Comparison of ENCODE assay signal across 8 cellular contexts in genomic region chr7:139618482-139619366, GRCh38.
DNase-seq lines count a peak whose midpoint lies in the region; ATAC-seq, FAIRE-seq and TF ChIP-seq lines count a peak whose summit lies in the region.

No MANE protein-coding gene starts in this region.

- H3K4me3 ChIP-seq in AG04450 (ENCODE audit: low read depth, low read length): no peak overlapping the region
- H3K4me3 ChIP-seq in Peyer's patch: no peak overlapping the region
- no peak overlapping the region for H3K4me3 ChIP-seq in kidney (ENCODE audit: low read length in 2 of 2)

- CTCF ChIA-PET in AG04450 (lab: Charles Lee): interaction anchor here (0.6 to 6.5 kb wide), 44 partner anchors 8 to 943 kb away, joined by 3 to 116 read pairs (median 5); partner anchors contain the start of gene HIPK2

- H3K36me3 ChIP-seq in Peyer's patch (peaks cover 0 to 58% (median 0%) of the 10 kb centered on the region in 3 donors), kidney (ENCODE audit: control insufficient read depth in 1 of 2, insufficient read depth in 2 of 2, low read length in 2 of 2) (peaks cover 33 to 47% of the 10 kb centered on the region in 2 donors)

- H3K9ac ChIP-seq in kidney (ENCODE audit: low read length in 2 of 2): no peak overlapping the region

- H3K27ac ChIP-seq in AG04450 (ENCODE audit: low read depth, low read length) (peak overlapping the region; percentile 49), Peyer's patch (no peak overlapping the region), kidney (ENCODE audit: low read depth in 2 of 2, low read length in 2 of 2) (no peak overlapping the region)

- TF ChIP-seq CTCF in AG04450 (IDR thresholded peaks at IDR 0.05; ENCODE audit: low read depth, low read length) (peak; percentile 63), GM12874 (IDR thresholded peaks at IDR 0.05; ENCODE audit: insufficient read depth, low read depth, low read length) (peak; percentile 36), Peyer's patch (IDR thresholded peaks at IDR 0.05) (peak in 4 of 6 experiments; percentile 20 to 39 (median 28)), kidney (IDR thresholded peaks at IDR 0.05; ENCODE audit: borderline replicate concordance, extremely low read depth, insufficient read depth) (peak; percentile 49)

- no peaks in the 10 kb centered on the region for H3K4me1 ChIP-seq in Peyer's patch
- no peaks in the 10 kb centered on the region for H3K4me1 ChIP-seq in kidney (ENCODE audit: control insufficient read depth in 1 of 2, insufficient read depth in 1 of 2, low read depth in 1 of 2, low read length in 2 of 2)

- DNase-seq in AG04450 (ENCODE audit: low read depth, low spot score) (no peak), Peyer's patch (peak in 1 of 3 donors; percentile 32), astrocyte of the hippocampus (ENCODE audit: low read depth, low spot score) (peak; percentile 63), kidney (no peak)
- peak; percentile 4 for DNase-seq in stimulated activated naive CD4-positive, alpha-beta T cell treated with Interleukin-2 at 50 U/mL for 16 hours (lab: John Stamatoyannopoulos, UW)

- no peak for ATAC-seq in HG03460 (IDR thresholded peaks at IDR 0.05; ENCODE audit: unreplicated experiment)
- no peak for ATAC-seq in GM21528 (IDR thresholded peaks at IDR 0.05; ENCODE audit: low FRiP score, unreplicated experiment)

- no peaks in the 10 kb centered on the region for H3K9me3 ChIP-seq in AG04450 (ENCODE audit: control insufficient read depth, insufficient read depth, low read length)
- no peaks in the 10 kb centered on the region for H3K9me3 ChIP-seq in Peyer's patch
- H3K9me3 ChIP-seq in kidney (ENCODE audit: control insufficient read depth in 1 of 2, low read length in 2 of 2): no peaks in the 10 kb centered on the region

- no peak for TF ChIP-seq POLR2A in Peyer's patch (IDR thresholded peaks at IDR 0.05)

- FAIRE-seq in kidney (lab: Jason Lieb, UNC): no peak

- POLR2A ChIA-PET in AG04450 (lab: Yijun Ruan, JAX): interaction anchor here (0.6 to 0.9 kb wide), 4 partner anchors 16 to 384 kb away, joined by 3 to 4 read pairs (median 3); no protein-coding TSS in a partner anchor

- no peaks in the 10 kb centered on the region for H3K27me3 ChIP-seq in AG04450 (ENCODE audit: control insufficient read depth, insufficient read depth, low read length)
- no peaks in the 10 kb centered on the region for H3K27me3 ChIP-seq in Peyer's patch

- intact Hi-C loops in kidney (cut with DNase I): no loop called here

Comparison
In these comparisons a context has a peak if more than half of its experiments do, and no peak if none do; other contexts are left out.
1. DNase-seq: peak in astrocyte of the hippocampus (single experiment) and stimulated activated naive CD4-positive, alpha-beta T cell treated with Interleukin-2 at 50 U/mL for 16 hours (single experiment); none in AG04450 (single experiment) and kidney (single experiment).
2. Peak in every context shown above with its lines, with median percentiles within 50 percentile points of each other: CTCF ChIP-seq.